16 cellular contexts compared by ENCODE assay signal in the genomic region with DNA sequence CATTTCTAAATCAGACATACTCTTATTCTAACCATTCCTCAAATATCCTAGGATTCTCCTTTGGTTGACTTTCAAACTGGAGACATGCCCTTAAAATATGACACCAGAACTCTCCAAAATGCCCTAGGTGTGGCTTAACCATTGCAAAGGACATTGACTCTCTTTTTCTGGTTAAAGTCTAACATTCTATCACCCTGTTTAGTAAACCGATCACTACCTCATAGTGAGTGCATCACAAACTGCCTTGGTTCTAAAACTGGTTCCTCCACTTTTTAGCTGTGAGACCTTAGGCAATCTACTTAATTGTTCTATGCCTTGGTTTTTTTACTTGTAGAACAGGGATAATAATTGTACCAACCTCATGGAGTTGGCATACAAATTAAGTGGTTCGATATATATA.
DNase-seq lines count a peak whose midpoint lies in the region; ATAC-seq and TF ChIP-seq lines count a peak whose summit lies in the region.
"Had no signal": no experiment of that assay in that cellular context is flagged by ENCODE, and none has a peak within 500 bp of the region (broad histone marks: within the 10 kb centered on the region; RNA-seq: fewer than 3 reads in every experiment).

No MANE protein-coding gene starts in this region.

- CTCF ChIA-PET in PC-3 (lab: Charles Lee) = no interaction called here

- H3K9me3 ChIP-seq in cardiac muscle cell (ENCODE audit: low read depth) = no peaks in the 10 kb centered on the region
- H3K9me3 ChIP-seq in heart right ventricle = no peaks in the 10 kb centered on the region
- H3K9me3 ChIP-seq in PC-3 (ENCODE audit: low read length) = no peaks in the 10 kb centered on the region
- no peaks in the 10 kb centered on the region for H3K9me3 ChIP-seq in thyroid gland
- no peaks in the 10 kb centered on the region for H3K9me3 ChIP-seq in colonic mucosa
- H3K9me3 ChIP-seq: A549; BLaER1 treated with 17β-estradiol and CSF1 and Interleukin-3, amounts not matched to agents 10 nM and 100 nM had no signal

- H3K27me3 ChIP-seq in cardiac muscle cell (no peaks in the 10 kb centered on the region), heart right ventricle (no peaks in the 10 kb centered on the region), PC-3 (ENCODE audit: low read length) (no peaks in the 10 kb centered on the region), thyroid gland (no peaks in the 10 kb centered on the region), colonic mucosa (no peaks in the 10 kb centered on the region)
- H3K27me3 ChIP-seq: BLaER1 treated with 17β-estradiol and CSF1 and Interleukin-3, amounts not matched to agents 10 nM and 100 nM had no signal

- TF ChIP-seq POLR2A in thyroid gland (IDR thresholded peaks at IDR 0.05) = no peak

- peak overlapping the region; percentile 9 for H3K27ac ChIP-seq in cardiac muscle cell
- H3K27ac ChIP-seq in heart right ventricle = no peak overlapping the region
- no peak overlapping the region for H3K27ac ChIP-seq in PC-3 (ENCODE audit: low read length)
- H3K27ac ChIP-seq in thyroid gland = peak overlapping the region; percentile 50 to 74 (median 62)
- H3K27ac ChIP-seq in colonic mucosa = no peak overlapping the region
- H3K27ac ChIP-seq: A549; BLaER1 treated with 17β-estradiol and CSF1 and Interleukin-3, amounts not matched to agents 10 nM and 100 nM; SK-N-MC had no signal

- TF ChIP-seq CTCF in cardiac muscle cell (IDR thresholded peaks at IDR 0.05; ENCODE audit: low read depth, low read length) (no peak), heart right ventricle (IDR thresholded peaks at IDR 0.05) (no peak), PC-3 (conservative IDR thresholded peaks at IDR 0.05; ENCODE audit: low read depth, low read length) (no peak), thyroid gland (IDR thresholded peaks at IDR 0.05) (no peak), colonic mucosa (IDR thresholded peaks at IDR 0.05) (no peak)

- BruUV-seq in PC-3 (replicated peaks; lab: Mats Ljungman, UMichigan) = no TSS peak

- H3K9ac ChIP-seq in PC-3 (ENCODE audit: low read length) (no peak overlapping the region), colonic mucosa (ENCODE audit: low read depth in 2 of 2, low read length in 2 of 2) (no peak overlapping the region)
- H3K9ac ChIP-seq: BLaER1 treated with 17β-estradiol and CSF1 and Interleukin-3, amounts not matched to agents 10 nM and 100 nM had no signal

- H3K4me2 ChIP-seq in PC-3 (ENCODE audit: low read length) = no peak overlapping the region
- H3K4me2 ChIP-seq: A549; BLaER1 treated with 17β-estradiol and CSF1 and Interleukin-3, amounts not matched to agents 10 nM and 100 nM had no signal

- no peak overlapping the region for H2AFZ ChIP-seq in PC-3 (ENCODE audit: low read length)

- H3K9me2 ChIP-seq in PC-3 (replicated peaks; ENCODE audit: low read length) = no peaks in the 10 kb centered on the region

- H4K20me1 ChIP-seq in PC-3 (ENCODE audit: low read length) = no peaks in the 10 kb centered on the region
- H4K20me1 ChIP-seq: BLaER1 treated with 17β-estradiol and CSF1 and Interleukin-3, amounts not matched to agents 10 nM and 100 nM had no signal

- peaks cover 29% of the 10 kb centered on the region for H3K4me1 ChIP-seq in cardiac muscle cell (ENCODE audit: low read depth)
- H3K4me1 ChIP-seq in heart right ventricle = peaks cover 0 to 16% (median 8%) of the 10 kb centered on the region in 9 donors
- H3K4me1 ChIP-seq in PC-3 (ENCODE audit: insufficient read depth, low read length) = peaks cover 16% of the 10 kb centered on the region
- H3K4me1 ChIP-seq in thyroid gland = peaks cover 18 to 24% of the 10 kb centered on the region in 2 donors
- H3K4me1 ChIP-seq in colonic mucosa = no peaks in the 10 kb centered on the region
- H3K4me1 ChIP-seq: BLaER1 treated with 17β-estradiol and CSF1 and Interleukin-3, amounts not matched to agents 10 nM and 100 nM had no signal

- H3F3A ChIP-seq in PC-3 (ENCODE audit: low read length, unreplicated experiment) = no peaks in the 10 kb centered on the region

- 86 to 93% methylated on average over 2 of the region's 2 CpGs for WGBS in heart right ventricle, 2 donors
- WGBS in thyroid gland, 2 donors = 33 to 37% methylated on average over 2 of the region's 2 CpGs

- intact Hi-C loops in heart right ventricle (cut with DNase I) = no loop called here
- intact Hi-C loops in PC-3 (cut with micrococcal nuclease) = no loop called here
- intact Hi-C loops in thyroid gland (cut with DNase I) = no loop called here
- intact Hi-C loops in colonic mucosa (cut with DNase I) = no loop called here
- intact Hi-C loops in posterior cingulate gyrus (cut with DNase I) = no loop called here

- no peak for DNase-seq in cardiac muscle cell (ENCODE audit: low read depth in 1 of 2, low spot score in 1 of 2)
- DNase-seq in heart right ventricle = no peak
- peak; percentile 60 for DNase-seq in PC-3
- peak; percentile 54 for DNase-seq in left kidney (ENCODE audit: low read depth, low spot score)
- no peak for DNase-seq in thyroid gland
- DNase-seq in KG1 (lab: John Stamatoyannopoulos, UW) = no peak
- DNase-seq in colonic mucosa = no peak
- DNase-seq in posterior cingulate gyrus = no peak
- DNase-seq: NCI-H1417 treated with DMSO at 0.1 percent for 48 hours, NCI-H1930, NCI-H510A, Right ventricle myocardium superior had no signal

- POLR2A ChIA-PET in PC-3 (lab: Charles Lee; ENCODE audit: unreplicated experiment) = interaction anchor here (0.6 kb wide), 1 partner anchor 14 kb away, joined by 6 read pairs; no protein-coding TSS in a partner anchor

- H3K4me3 ChIP-seq in cardiac muscle cell (no peak overlapping the region), heart right ventricle (no peak overlapping the region), PC-3 (ENCODE audit: low read length) (no peak overlapping the region), thyroid gland (replicated peaks in 1 of 3) (no peak overlapping the region), colonic mucosa (no peak overlapping the region)
- H3K4me3 ChIP-seq: A549; BLaER1 treated with 17β-estradiol and CSF1 and Interleukin-3, amounts not matched to agents 10 nM and 100 nM; SK-N-MC had no signal

- no peaks in the 10 kb centered on the region for H3K79me2 ChIP-seq in PC-3 (ENCODE audit: low read length)

- ATAC-seq in heart right ventricle (no peak), PC-3 (peak; percentile 50)
- ATAC-seq: A549, Panc1 had no signal

- no peaks in the 10 kb centered on the region for H3K36me3 ChIP-seq in cardiac muscle cell
- H3K36me3 ChIP-seq in heart right ventricle = peaks cover 0 to 7% (median 0%) of the 10 kb centered on the region in 9 donors
- H3K36me3 ChIP-seq in PC-3 (ENCODE audit: low read depth, low read length) = no peaks in the 10 kb centered on the region
- H3K36me3 ChIP-seq in thyroid gland = no peaks in the 10 kb centered on the region
- no peaks in the 10 kb centered on the region for H3K36me3 ChIP-seq in colonic mucosa

Comparison
In these comparisons a context has a peak if more than half of its experiments do, and no peak if none do; other contexts are left out.
1. H3K27ac ChIP-seq: peak in cardiac muscle cell (single experiment) and thyroid gland (3 of 3); none in heart right ventricle (0 of 10), PC-3 (single experiment) and colonic mucosa (single experiment).
2. DNase-seq: peak in PC-3 (single experiment) and left kidney (single experiment); none in cardiac muscle cell (0 of 2), heart right ventricle (0 of 2), thyroid gland (0 of 2), KG1 (single experiment), colonic mucosa (single experiment) and posterior cingulate gyrus (0 of 10).